ENCODE assay signal across 36 cellular contexts in the genomic region with DNA sequence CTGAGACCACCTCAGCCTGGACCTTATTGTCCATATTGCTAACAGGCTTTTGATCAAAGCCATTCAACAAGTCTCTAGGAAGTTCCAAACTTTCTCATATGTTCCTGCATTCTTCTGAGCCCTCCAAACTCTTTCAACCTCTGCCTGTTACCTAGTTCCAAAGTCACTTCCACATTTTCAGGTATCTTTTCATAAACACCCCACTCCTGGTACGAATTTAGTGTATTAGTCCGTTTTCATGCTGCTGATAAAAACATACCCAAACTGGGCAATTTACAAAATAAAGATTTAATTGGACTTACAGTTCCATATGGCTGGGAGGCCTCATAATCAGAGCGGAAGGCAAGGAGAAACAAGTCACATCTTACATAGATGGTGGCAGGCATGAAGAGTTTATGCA.
"Had no signal": no experiment of that assay in that cellular context is flagged by ENCODE, and none has a peak within 500 bp of the region (broad histone marks: within the 10 kb centered on the region; RNA-seq: fewer than 3 reads in every experiment).

No MANE protein-coding gene starts in this region.

- DNase-seq: activated B cell treated with CpG ODN at 0.5 μM for 24 hours; activated CD4-positive, alpha-beta memory T cell treated with anti-CD3 and anti-CD28 coated beads, Interleukin-2, amount 10 ng/mL, durations not matched to agents 7 days and 5 days; activated CD4-positive, alpha-beta T cell treated with anti-CD3 and anti-CD28 coated beads for 4 hours; activated CD4-positive, alpha-beta T cell treated with anti-CD3 and anti-CD28 coated beads, Interleukin-2, amount 10 ng/mL, durations not matched to agents 7 days and 5 days; activated CD4-positive, alpha-beta T cell treated with anti-CD3 and anti-CD28 coated beads, Interleukin-2, amount 50 U/mL, for 48 hours; activated CD4-positive, CD25-positive, alpha-beta regulatory T cell treated with anti-CD3 and anti-CD28 coated beads, Interleukin-2, amount 50 U/mL, for 72 hours; activated CD8-positive, alpha-beta memory T cell treated with anti-CD3 and anti-CD28 coated beads for 24 hours; activated CD8-positive, alpha-beta memory T cell treated with anti-CD3 and anti-CD28 coated beads, Interleukin-2, amount 10 ng/mL, durations not matched to agents 7 days and 5 days; activated CD8-positive, alpha-beta memory T cell treated with anti-CD3 and anti-CD28 coated beads, Interleukin-2, amount 50 U/mL, for 48 hours; activated CD8-positive, alpha-beta T cell treated with anti-CD3 and anti-CD28 coated beads, Interleukin-2, amount 10 ng/mL, durations not matched to agents 7 days and 5 days; activated effector memory CD4-positive, alpha-beta T cell treated with Interleukin-2 at 50 U/mL for 16 hours; activated gamma-delta T cell; activated naive CD4-positive, alpha-beta T cell treated with anti-CD3 and anti-CD28 coated beads, Interleukin-2, amount 10 ng/mL, durations not matched to agents 7 days and 5 days; activated naive CD4-positive, alpha-beta T cell treated with Interleukin-2 at 50 U/mL for 16 hours; activated naive CD8-positive, alpha-beta T cell treated with anti-CD3 and anti-CD28 coated beads, Interleukin-2, amount 10 ng/mL, durations not matched to agents 7 days and 5 days; activated naive CD8-positive, alpha-beta T cell treated with anti-CD3 and anti-CD28 coated beads, Interleukin-2, amount 50 U/mL, for 24 hours; activated T-cell treated with anti-CD3 and anti-CD28 coated beads, Interleukin-2, amount 50 U/mL, for 24 hours; activated T-cell treated with anti-CD3 and anti-CD28 coated beads, Interleukin-2, amount 50 U/mL, for 48 hours; amygdala; anterior cingulate cortex; caudate nucleus; cerebellar nuclear complex; T-helper 1 cell; T-helper 2 cell; T-helper 9 cell had no signal

- H3K27ac Mint-ChIP-seq: activated B cell treated with CpG ODN at 0.5 μM for 24 hours; activated CD4-positive, alpha-beta memory T cell treated with anti-CD3 and anti-CD28 coated beads, Interleukin-2, amount 10 ng/mL, durations not matched to agents 7 days and 5 days; activated CD4-positive, alpha-beta T cell treated with anti-CD3 and anti-CD28 coated beads, Interleukin-2, amount 10 ng/mL, durations not matched to agents 7 days and 5 days; activated CD8-positive, alpha-beta memory T cell treated with anti-CD3 and anti-CD28 coated beads, Interleukin-2, amount 10 ng/mL, durations not matched to agents 7 days and 5 days; activated CD8-positive, alpha-beta T cell treated with anti-CD3 and anti-CD28 coated beads, Interleukin-2, amount 10 ng/mL, durations not matched to agents 7 days and 5 days; activated naive CD4-positive, alpha-beta T cell treated with anti-CD3 and anti-CD28 coated beads, Interleukin-2, amount 10 ng/mL, durations not matched to agents 7 days and 5 days; activated naive CD8-positive, alpha-beta T cell; activated naive CD8-positive, alpha-beta T cell treated with anti-CD3 and anti-CD28 coated beads, Interleukin-2, amount 10 ng/mL, durations not matched to agents 7 days and 5 days; activated naive CD8-positive, alpha-beta T cell treated with anti-CD3 and anti-CD28 coated beads, Interleukin-2, amount 50 U/mL, for 24 hours; activated T-cell treated with anti-CD3 and anti-CD28 coated beads, Interleukin-2, amount 50 U/mL, for 24 hours; activated T-helper 2 cell treated with anti-CD3 and anti-CD28 coated beads, Interferon-gamma antibody, Interleukin-2, Interleukin-4, amounts not matched to agents 10 μg/mL and 5 μg/mL and 100 μg/mL, durations not matched to agents 14 hours and 24 hours and 36 hours; brain; T-helper 1 cell treated with Interleukin-12 subunit alpha and Interleukin-12 subunit beta and Interleukin-4 antibody, amounts not matched to agents 30 μg/mL and 1 μg/mL, for 36 hours; T-helper 2 cell treated with Interferon-gamma antibody and Interleukin-4, amounts not matched to agents 5 μg/mL and 100 μg/mL, for 36 hours had no signal

- H3K27ac ChIP-seq: ascending aorta, cardiac muscle cell, VCaP had no signal

- H3K36me3 Mint-ChIP-seq: activated CD8-positive, alpha-beta memory T cell treated with anti-CD3 and anti-CD28 coated beads, Interleukin-2, amount 10 ng/mL, durations not matched to agents 7 days and 5 days; activated naive CD4-positive, alpha-beta T cell treated with anti-CD3 and anti-CD28 coated beads, Interleukin-2, amount 10 ng/mL, durations not matched to agents 7 days and 5 days; activated naive CD8-positive, alpha-beta T cell; activated naive CD8-positive, alpha-beta T cell treated with anti-CD3 and anti-CD28 coated beads, Interleukin-2, amount 10 ng/mL, durations not matched to agents 7 days and 5 days had no signal

- H3K27me3 Mint-ChIP-seq: activated B cell treated with CpG ODN at 0.5 μM for 24 hours; activated CD4-positive, alpha-beta memory T cell treated with anti-CD3 and anti-CD28 coated beads, Interleukin-2, amount 10 ng/mL, durations not matched to agents 7 days and 5 days; activated CD4-positive, alpha-beta T cell treated with anti-CD3 and anti-CD28 coated beads, Interleukin-2, amount 10 ng/mL, durations not matched to agents 7 days and 5 days; activated CD8-positive, alpha-beta memory T cell treated with anti-CD3 and anti-CD28 coated beads, Interleukin-2, amount 10 ng/mL, durations not matched to agents 7 days and 5 days; activated naive CD4-positive, alpha-beta T cell treated with anti-CD3 and anti-CD28 coated beads, Interleukin-2, amount 10 ng/mL, durations not matched to agents 7 days and 5 days; activated naive CD8-positive, alpha-beta T cell; activated naive CD8-positive, alpha-beta T cell treated with anti-CD3 and anti-CD28 coated beads, Interleukin-2, amount 10 ng/mL, durations not matched to agents 7 days and 5 days; activated naive CD8-positive, alpha-beta T cell treated with anti-CD3 and anti-CD28 coated beads, Interleukin-2, amount 50 U/mL, for 24 hours; activated T-cell treated with anti-CD3 and anti-CD28 coated beads, Interleukin-2, amount 50 U/mL, for 24 hours; central memory CD8-positive, alpha-beta T cell had no signal

- H3K4me3 Mint-ChIP-seq: activated B cell treated with CpG ODN at 0.5 μM for 24 hours; activated CD4-positive, alpha-beta memory T cell treated with anti-CD3 and anti-CD28 coated beads, Interleukin-2, amount 10 ng/mL, durations not matched to agents 7 days and 5 days; activated CD4-positive, alpha-beta T cell treated with anti-CD3 and anti-CD28 coated beads, Interleukin-2, amount 10 ng/mL, durations not matched to agents 7 days and 5 days; activated CD8-positive, alpha-beta memory T cell treated with anti-CD3 and anti-CD28 coated beads, Interleukin-2, amount 10 ng/mL, durations not matched to agents 7 days and 5 days; activated CD8-positive, alpha-beta T cell treated with anti-CD3 and anti-CD28 coated beads, Interleukin-2, amount 10 ng/mL, durations not matched to agents 7 days and 5 days; activated naive CD4-positive, alpha-beta T cell treated with anti-CD3 and anti-CD28 coated beads, Interleukin-2, amount 10 ng/mL, durations not matched to agents 7 days and 5 days; activated naive CD8-positive, alpha-beta T cell; activated naive CD8-positive, alpha-beta T cell treated with anti-CD3 and anti-CD28 coated beads, Interleukin-2, amount 10 ng/mL, durations not matched to agents 7 days and 5 days; activated naive CD8-positive, alpha-beta T cell treated with anti-CD3 and anti-CD28 coated beads, Interleukin-2, amount 50 U/mL, for 24 hours; activated T-cell treated with anti-CD3 and anti-CD28 coated beads, Interleukin-2, amount 50 U/mL, for 24 hours; brain; central memory CD8-positive, alpha-beta T cell; T-helper 1 cell treated with Interleukin-12 subunit alpha and Interleukin-12 subunit beta and Interleukin-4 antibody, amounts not matched to agents 30 μg/mL and 1 μg/mL, for 36 hours; T-helper 2 cell treated with Interferon-gamma antibody and Interleukin-4, amounts not matched to agents 5 μg/mL and 100 μg/mL, for 36 hours had no signal

- H3K36me3 ChIP-seq: ascending aorta, cardiac muscle cell had no signal

- H3K4me3 ChIP-seq: ascending aorta, cardiac muscle cell had no signal

- H3K4me1 Mint-ChIP-seq: activated B cell treated with CpG ODN at 0.5 μM for 24 hours; activated CD4-positive, alpha-beta memory T cell treated with anti-CD3 and anti-CD28 coated beads, Interleukin-2, amount 10 ng/mL, durations not matched to agents 7 days and 5 days; activated CD4-positive, alpha-beta T cell treated with anti-CD3 and anti-CD28 coated beads, Interleukin-2, amount 10 ng/mL, durations not matched to agents 7 days and 5 days; activated CD8-positive, alpha-beta memory T cell treated with anti-CD3 and anti-CD28 coated beads, Interleukin-2, amount 10 ng/mL, durations not matched to agents 7 days and 5 days; activated naive CD4-positive, alpha-beta T cell treated with anti-CD3 and anti-CD28 coated beads, Interleukin-2, amount 10 ng/mL, durations not matched to agents 7 days and 5 days; activated naive CD8-positive, alpha-beta T cell treated with anti-CD3 and anti-CD28 coated beads, Interleukin-2, amount 10 ng/mL, durations not matched to agents 7 days and 5 days; activated naive CD8-positive, alpha-beta T cell treated with anti-CD3 and anti-CD28 coated beads, Interleukin-2, amount 50 U/mL, for 24 hours; central memory CD8-positive, alpha-beta T cell had no signal

- FAIRE-seq: bronchial epithelial cell, TTC549 had no signal

- H3K27me3 ChIP-seq: ascending aorta, cardiac muscle cell had no signal

- H3K4me1 ChIP-seq: ascending aorta had no signal

- ATAC-seq: activated CD8-positive, alpha-beta memory T cell treated with anti-CD3 and anti-CD28 coated beads, Interleukin-2, amount 10 ng/mL, durations not matched to agents 7 days and 5 days; activated CD8-positive, alpha-beta T cell treated with anti-CD3 and anti-CD28 coated beads, Interleukin-2, amount 10 ng/mL, durations not matched to agents 7 days and 5 days; activated naive CD8-positive, alpha-beta T cell treated with anti-CD3 and anti-CD28 coated beads, Interleukin-2, amount 50 U/mL, for 24 hours had no signal
